ENCODE assay signal across 8 cellular contexts in the genomic region with DNA sequence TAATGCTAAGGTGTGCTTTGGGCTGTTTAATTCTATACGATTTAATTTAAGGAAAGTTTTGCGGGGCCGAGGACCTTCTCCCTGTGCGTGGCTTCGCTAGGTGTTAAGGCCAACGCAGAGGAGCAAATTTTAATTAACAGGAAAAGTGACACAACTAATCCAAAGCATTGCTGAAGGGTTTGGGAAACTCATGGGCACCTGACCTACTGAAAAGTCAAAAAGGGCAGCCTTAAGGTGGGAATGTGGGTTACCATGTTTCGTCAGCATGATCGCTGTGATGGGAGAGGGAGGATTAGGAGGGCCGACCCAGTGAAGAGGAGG. TPM values are rescaled to one million over a fixed set of nuclear protein-coding genes. Genes with fewer than 3 reads are reported as not detected.
DNase-seq lines count a peak whose midpoint lies in the region; ATAC-seq and TF ChIP-seq lines count a peak whose summit lies in the region.

No MANE protein-coding gene starts in this region.

- peak overlapping the region; percentile 69 for H3K4me2 ChIP-seq in SU-DHL-6 (ENCODE audit: low read depth, low read length, poor library complexity, severe bottlenecking)

- H3K9me2 ChIP-seq in SU-DHL-6 (replicated peaks; ENCODE audit: insufficient read depth, low read length), result no peaks in the 10 kb centered on the region

- no peaks in the 10 kb centered on the region for H4K20me1 ChIP-seq in SU-DHL-6 (ENCODE audit: low read depth, low read length)

- no peak for TF ChIP-seq POLR2A in gastrocnemius medialis (IDR thresholded peaks at IDR 0.05)

- DNase-seq in fibroblast of villous mesenchyme (ENCODE audit: low read depth), result no peak
- no peak for DNase-seq in gastrocnemius medialis
- no peak for DNase-seq in SHP77 (lab: John Stamatoyannopoulos, UW)
- DNase-seq in DMS79 (lab: John Stamatoyannopoulos, UW), result no peak

- peak overlapping the region; percentile 68 for H3K4me3 ChIP-seq in SU-DHL-6 (ENCODE audit: insufficient read depth, low read length, poor library complexity, severe bottlenecking)
- peak overlapping the region; percentile 68 for H3K4me3 ChIP-seq in fibroblast of villous mesenchyme (ENCODE audit: low read depth, low read length)
- peak overlapping the region; percentile 57 to 99 (median 82) for H3K4me3 ChIP-seq in gastrocnemius medialis

- no peaks in the 10 kb centered on the region for H3K9me3 ChIP-seq in SU-DHL-6 (ENCODE audit: insufficient read depth, low read length)
- H3K9me3 ChIP-seq in gastrocnemius medialis, result no peaks in the 10 kb centered on the region

- H2AFZ ChIP-seq in SU-DHL-6 (ENCODE audit: low read depth, low read length, severe bottlenecking), result peak overlapping the region; percentile 62

- peaks cover 16% of the 10 kb centered on the region for H3F3A ChIP-seq in SU-DHL-6 (ENCODE audit: insufficient read depth)

- H3K27ac ChIP-seq in SU-DHL-6 (ENCODE audit: low read depth, low read length), result peak overlapping the region; percentile 63
- H3K27ac ChIP-seq in gastrocnemius medialis, result peak overlapping the region; percentile 78 to 88 (median 84)

- H3K36me3 ChIP-seq in SU-DHL-6 (ENCODE audit: low read length) (0 out of 2 replicates have a peak, but pooled peaks cover 10% of the 10 kb centered on the region), gastrocnemius medialis (peaks cover 0 to 51% of the 10 kb centered on the region in 2 donors)

- no peak for TF ChIP-seq CTCF in SU-DHL-6 (IDR thresholded peaks at IDR 0.05; ENCODE audit: insufficient read depth, low read length, poor library complexity, severe bottlenecking)
- TF ChIP-seq CTCF in fibroblast of villous mesenchyme (IDR thresholded peaks at IDR 0.05; ENCODE audit: insufficient read depth, low read depth, low read length), result no peak
- TF ChIP-seq CTCF in gastrocnemius medialis (IDR thresholded peaks at IDR 0.05 in 4 of 5, conservative IDR thresholded peaks at IDR 0.05 in 1 of 5), result no peak

- H3K27me3 ChIP-seq in SU-DHL-6 (ENCODE audit: low read length), result no peaks in the 10 kb centered on the region
- no peaks in the 10 kb centered on the region for H3K27me3 ChIP-seq in gastrocnemius medialis

- in situ Hi-C loops in gastrocnemius medialis (cut with MboI; ENCODE audit: low sequenced_read_pairs in 4 of 4), result no loop called here

- peak; percentile 7 for ATAC-seq in GM21619 (IDR thresholded peaks at IDR 0.05; ENCODE audit: unreplicated experiment)
- ATAC-seq in gastrocnemius medialis, result peak; percentile 8 to 44
- no peak for ATAC-seq in GM21737 (IDR thresholded peaks at IDR 0.05; ENCODE audit: unreplicated experiment)
- no peak for ATAC-seq in activated CD4-positive, CD25-positive, alpha-beta regulatory T cell treated with anti-CD3 and anti-CD28 coated beads, Interleukin-2, amount 50 U/mL, for 24 hours

- H3K4me1 ChIP-seq in gastrocnemius medialis, result peaks cover 16 to 22% of the 10 kb centered on the region in 2 donors

- peak overlapping the region; percentile 68 for H3K9ac ChIP-seq in SU-DHL-6 (ENCODE audit: low read length)

- intact Hi-C loops in gastrocnemius medialis (cut with DNase I; ENCODE audit: low total_unique reads), result loop anchor here (5.0 kb wide), 1 partner anchor 336 kb away; a partner anchor contains a TSS

- H3K79me2 ChIP-seq in SU-DHL-6 (ENCODE audit: insufficient read depth, low read length), result peaks cover 12% of the 10 kb centered on the region

RNA-seq across cellular contexts. Expression of a gene that starts 0.4 kb away (rescaled TPM):
- total RNA-seq in fibroblast of villous mesenchyme, result 23.3 and 27.7 TPM in 2 replicates
- total RNA-seq in gastrocnemius medialis, result 10 to 100 TPM in 1 of 4 donors, 1 to 10 TPM in 3; 5.3 to 20.1 (median 7.1) TPM

RNA-seq across cellular contexts. Expression of a gene that starts 10.5 kb away (rescaled TPM):
- total RNA-seq in fibroblast of villous mesenchyme (36.4 and 43.6 TPM in 2 replicates), gastrocnemius medialis (10 to 100 TPM; 35.2 to 54.7 (median 44.9) TPM)

RNA-seq across cellular contexts. Expression of a gene that starts 47.7 kb away (rescaled TPM):
- total RNA-seq in fibroblast of villous mesenchyme, result 21.6 and 41.9 TPM in 2 replicates
- total RNA-seq in gastrocnemius medialis, result 10 to 100 TPM; 42.3 to 87.6 (median 69.2) TPM

Comparison
In these comparisons a context has a peak if more than half of its experiments do, and no peak if none do; other contexts are left out.
1. ATAC-seq: peak in GM21619 (single experiment) and gastrocnemius medialis (2 of 2); none in GM21737 (single experiment) and activated CD4-positive, CD25-positive, alpha-beta regulatory T cell treated with anti-CD3 and anti-CD28 coated beads, Interleukin-2, amount 50 U/mL, for 24 hours (0 of 2).
2. Peak in every context shown above with its lines, with median percentiles within 50 percentile points of each other: H3K4me3 ChIP-seq.